Comparison of ENCODE assay signal across 1 cellular context in genomic region chr10:24207781-24208611, GRCh38.
A peak's percentile ranks its signal among the peaks of the same experiment; 100 is the strongest.
TF ChIP-seq lines count a peak whose summit lies in the region.

No MANE protein-coding gene starts in this region.

TF ChIP-seq in HepG2, 621 proteins besides CTCF, POLR2A, EP300 and RAD21 (continued from another document):
- TF ChIP-seq FOXA3 (CRISPR knock-in tag; IDR thresholded peaks at IDR 0.05): no peak
- TF ChIP-seq ZBTB37 (CRISPR knock-in tag; IDR thresholded peaks at IDR 0.05): no peak
- peak; percentile 27; the same call in 1 of the 2 replicates for TF ChIP-seq LCORL (IDR thresholded peaks at IDR 0.05)
- TF ChIP-seq LCORL (CRISPR knock-in tag; IDR thresholded peaks at IDR 0.05): peak; percentile 46; the same call in 1 of the 2 replicates
